Comparison of ENCODE assay signal across 11 cellular contexts in the genomic region with DNA sequence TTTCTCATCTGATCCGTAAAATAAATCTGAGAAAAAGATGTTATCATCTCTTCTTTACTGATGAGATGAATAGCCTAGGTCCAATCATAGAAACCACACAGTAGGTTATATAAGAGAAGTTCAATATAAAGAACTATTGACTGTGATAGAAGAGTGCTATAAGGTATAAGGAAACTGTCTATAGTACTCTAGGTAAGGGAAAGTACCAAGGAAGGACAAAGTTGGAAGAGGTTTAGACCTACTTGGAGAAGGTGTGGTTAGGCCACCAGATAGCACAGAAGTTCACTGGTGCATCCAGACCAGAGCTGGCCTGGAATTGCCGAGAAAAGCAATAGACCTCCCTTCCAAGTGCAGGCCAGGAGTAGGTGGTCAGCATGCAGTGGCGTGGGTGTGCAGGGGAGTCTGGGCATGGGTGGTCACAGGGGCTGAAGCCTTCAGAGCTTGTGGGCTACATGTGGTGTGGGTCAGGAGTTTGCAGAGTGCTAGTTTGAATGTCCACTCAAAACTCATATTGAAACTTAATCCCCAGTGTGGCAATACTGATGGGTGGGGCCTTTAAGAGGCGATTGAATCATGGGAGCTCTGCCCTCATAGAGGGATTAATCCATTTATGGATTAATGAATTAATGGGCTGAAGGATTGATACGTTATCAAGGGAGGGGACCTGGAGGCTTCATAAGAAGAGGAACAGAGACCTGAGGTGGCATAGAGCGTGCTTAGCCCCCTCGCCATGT.
DNase-seq lines count a peak whose midpoint lies in the region; ATAC-seq, FAIRE-seq and TF ChIP-seq lines count a peak whose summit lies in the region.
"Had no signal": no experiment of that assay in that cellular context is flagged by ENCODE, and none has a peak within 500 bp of the region (broad histone marks: within the 10 kb centered on the region; RNA-seq: fewer than 3 reads in every experiment).

No MANE protein-coding gene starts in this region.

- no peaks in the 10 kb centered on the region for H3K36me3 ChIP-seq in PC-9 (ENCODE audit: low read depth)
- H3K36me3 ChIP-seq in keratinocyte (ENCODE audit: control insufficient read depth in 2 of 2, extremely low read depth in 1 of 2, insufficient read depth in 2 of 2, low read length in 2 of 2) = no peaks in the 10 kb centered on the region

- 0 out of 2 replicates have a peak, but pooled peaks cover 3% of the 10 kb centered on the region for H3K9me3 ChIP-seq in PC-9 (ENCODE audit: insufficient read depth, low read depth)
- no peaks in the 10 kb centered on the region for H3K9me3 ChIP-seq in keratinocyte (ENCODE audit: control insufficient read depth, low read depth, low read length)

- H3K4me3 ChIP-seq in PC-9 = no peak overlapping the region
- peak overlapping the region in 2 of 3 experiments; percentile 31 to 47 for H3K4me3 ChIP-seq in keratinocyte (ENCODE audit: control insufficient read depth in 2 of 3, extremely low read depth in 1 of 3, insufficient read depth in 2 of 3, low read depth in 1 of 3, low read length in 3 of 3)
- H3K4me3 ChIP-seq: K562 had no signal

- no TSS peak for BruUV-seq in PC-9 (replicated peaks; lab: Mats Ljungman, UMichigan)

- H4K20me1 ChIP-seq in PC-9 (ENCODE audit: insufficient read depth) = no peaks in the 10 kb centered on the region
- H4K20me1 ChIP-seq in keratinocyte (ENCODE audit: control insufficient read depth, extremely low read depth, insufficient read depth, low read length) = no peaks in the 10 kb centered on the region

- H3K4me2 ChIP-seq in PC-9 = peak overlapping the region; percentile 60
- H3K4me2 ChIP-seq in keratinocyte (ENCODE audit: control insufficient read depth, extremely low read depth, insufficient read depth, low read depth, low read length) = peak overlapping the region; percentile 83

- H3K79me2 ChIP-seq in PC-9 (ENCODE audit: low read depth) (no peaks in the 10 kb centered on the region), keratinocyte (ENCODE audit: control insufficient read depth, insufficient read depth, low read length) (no peaks in the 10 kb centered on the region)

- H2AFZ ChIP-seq in PC-9 = no peak overlapping the region
- H2AFZ ChIP-seq in keratinocyte (ENCODE audit: control insufficient read depth, low read length) = peak overlapping the region; percentile 38

- intact Hi-C loops in PC-9 (cut with micrococcal nuclease; ENCODE audit: unreplicated experiment) = no loop called here

- H3F3A ChIP-seq in PC-9 (ENCODE audit: insufficient read depth, low read depth) = peaks cover 31% of the 10 kb centered on the region

- TF ChIP-seq CTCF in PC-9 (conservative IDR thresholded peaks at IDR 0.05) = no peak
- no peak for TF ChIP-seq CTCF in keratinocyte (optimal IDR thresholded peaks at IDR 0.05 in 1 of 3, IDR thresholded peaks at IDR 0.05 in 1 of 3, conservative IDR thresholded peaks at IDR 0.05 in 1 of 3; ENCODE audit: extremely low read depth in 1 of 3, insufficient read depth in 2 of 3, low read length in 3 of 3)

- peak overlapping the region; percentile 57 for H3K9ac ChIP-seq in keratinocyte (ENCODE audit: control insufficient read depth, extremely low read depth, insufficient read depth, low read length)

- H3K9me1 ChIP-seq in keratinocyte (ENCODE audit: control insufficient read depth, extremely low read depth, insufficient read depth, low read length) = no peaks in the 10 kb centered on the region

- H3K27me3 ChIP-seq in PC-9 (ENCODE audit: insufficient read depth, low read depth) (no peaks in the 10 kb centered on the region), keratinocyte (ENCODE audit: control insufficient read depth, extremely low read depth, insufficient read depth, low read length) (no peaks in the 10 kb centered on the region)

- peak; percentile 3 for ATAC-seq in GM21526 (IDR thresholded peaks at IDR 0.05; ENCODE audit: low FRiP score, unreplicated experiment)
- ATAC-seq: K562 had no signal

- POLR2A ChIA-PET in PC-9 (lab: Charles Lee; ENCODE audit: unreplicated experiment) = interaction anchor here (0.5 to 0.6 kb wide), 2 partner anchors 93 to 129 kb away, joined by 3 to 5 read pairs; no protein-coding TSS in a partner anchor

- DNase-seq in CD1c-positive myeloid dendritic cell (ENCODE audit: extremely low spot score) (peak; percentile 69), PC-9 (no peak), keratinocyte (ENCODE audit: low read depth, low spot score) (no peak), T1000 (lab: John Stamatoyannopoulos, UW) (no peak), Kasumi-1 (lab: John Stamatoyannopoulos, UW) (no peak), OCI-M1 (lab: John Stamatoyannopoulos, UW) (no peak)
- no peak for DNase-seq in activated CD8-positive, alpha-beta memory T cell treated with anti-CD3 and anti-CD28 coated beads for 24 hours
- DNase-seq: NCI-H526, T-helper 9 cell had no signal

- H3K4me1 ChIP-seq in PC-9 (replicated peaks; ENCODE audit: insufficient read depth) = peaks cover 41% of the 10 kb centered on the region
- peaks cover 57% of the 10 kb centered on the region for H3K4me1 ChIP-seq in keratinocyte (ENCODE audit: control insufficient read depth, extremely low read depth, insufficient read depth, low read length)

- peak; percentile 44 for FAIRE-seq in keratinocyte (lab: Jason Lieb, UNC)
- FAIRE-seq: K562 had no signal

- H3K9me2 ChIP-seq in PC-9 (ENCODE audit: insufficient read depth) = no peaks in the 10 kb centered on the region

- CTCF ChIA-PET in PC-9 (lab: Charles Lee) = no interaction called here

- peak overlapping the region; percentile 88 for H3K27ac ChIP-seq in PC-9
- peak overlapping the region; percentile 92 for H3K27ac ChIP-seq in keratinocyte (ENCODE audit: control insufficient read depth, insufficient read depth, low read length)

- dilution Hi-C loops in keratinocyte (cut with MboI; ENCODE audit: extremely low pct_ligation_motif_present, low sequenced_read_pairs) = no loop called here
